ENCODE assay signal across 29 cellular contexts in the genomic region with DNA sequence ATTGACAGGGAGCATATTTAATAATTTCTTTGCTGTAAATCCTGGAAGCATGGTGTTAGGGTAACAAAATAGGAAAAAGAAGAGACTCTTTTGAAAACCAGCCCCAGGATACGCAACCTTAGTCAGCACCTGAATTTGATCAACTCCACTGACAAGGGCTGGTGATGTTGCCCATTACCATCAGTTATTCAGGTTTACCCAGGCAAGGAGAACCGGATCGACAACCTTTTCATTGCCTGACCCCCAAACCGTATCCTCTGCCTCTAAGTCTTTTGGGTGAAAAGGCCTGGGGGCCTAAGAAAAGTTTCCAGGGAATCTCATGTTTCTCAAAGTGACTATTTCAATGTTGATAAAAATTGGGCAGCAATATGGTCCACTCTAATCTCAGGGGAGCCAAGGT.
"Had no signal": no experiment of that assay in that cellular context is flagged by ENCODE, and none has a peak within 500 bp of the region (broad histone marks: within the 10 kb centered on the region; RNA-seq: fewer than 3 reads in every experiment).

No MANE protein-coding gene starts in this region.

- H3K4me3 Mint-ChIP-seq: immature natural killer cell; naive thymus-derived CD4-positive, alpha-beta T cell; nephron; neural crest cell; stimulated activated naive B cell treated with anti-CD40 and anti-IgM and Interleukin-4, amounts not matched to agents 10 μg/mL and 1 μg/mL and 100 μg/mL, for 72 hours; stimulated activated naive CD8-positive, alpha-beta T cell treated with anti-CD3 and anti-CD28 coated beads, Interleukin-15, Interleukin-2, amounts not matched to agents 100 ng/mL and 50 ng/mL, for 24 hours had no signal

- FAIRE-seq: islet of Langerhans, pancreas had no signal

- ATAC-seq: heart right ventricle; mucosa of descending colon; naive thymus-derived CD4-positive, alpha-beta T cell; pancreas; right cardiac atrium; sciatic nerve; stimulated activated naive B cell treated with anti-CD40 and anti-IgM and Interleukin-4, amounts not matched to agents 10 μg/mL and 1 μg/mL and 100 μg/mL, for 72 hours had no signal

- DNase-seq: heart right ventricle; immature natural killer cell; left ventricle myocardium inferior; midbrain; mucosa of descending colon; naive thymus-derived CD4-positive, alpha-beta T cell; nucleus accumbens; pancreas; posterior cingulate gyrus; retina; right cardiac atrium; stimulated activated CD4-positive, alpha-beta T cell treated with anti-CD3 and anti-CD28 coated beads, Interleukin-12 subunit alpha, Interleukin-12 subunit beta, amount 100 ng/mL, for 4 hours; stimulated activated CD4-positive, alpha-beta T cell treated with anti-CD3 and anti-CD28 coated beads, Interleukin-15, amount 100 ng/mL, for 24 hours; stimulated activated CD4-positive, alpha-beta T cell treated with anti-CD3 and anti-CD28 coated beads, Interleukin-2, amount 100 ng/mL, for 24 hours; stimulated activated CD4-positive, alpha-beta T cell treated with anti-CD3 and anti-CD28 coated beads, Interleukin-4, amount 100 ng/mL, for 1 hour; stimulated activated naive B cell treated with anti-CD40 and anti-IgM and Interleukin-4, amounts not matched to agents 10 μg/mL and 1 μg/mL and 100 μg/mL, for 72 hours; tibial artery; upper lobe of left lung had no signal

- H3K27me3 Mint-ChIP-seq: naive thymus-derived CD4-positive, alpha-beta T cell; stimulated activated naive B cell treated with anti-CD40 and anti-IgM and Interleukin-4, amounts not matched to agents 10 μg/mL and 1 μg/mL and 100 μg/mL, for 72 hours had no signal

- H3K4me3 ChIP-seq: heart right ventricle, hepatocyte, left ventricle myocardium inferior, lung, mucosa of descending colon, pancreas, prostate gland, skin epidermis, suprapubic skin, thoracic aorta, tibial artery, upper lobe of left lung had no signal

- H3K36me3 Mint-ChIP-seq: immature natural killer cell; stimulated activated naive B cell treated with anti-CD40 and anti-IgM and Interleukin-4, amounts not matched to agents 10 μg/mL and 1 μg/mL and 100 μg/mL, for 72 hours had no signal

- H3K27me3 ChIP-seq: heart right ventricle, hepatocyte, pancreas, suprapubic skin, tibial artery, upper lobe of left lung had no signal

- H3K27ac ChIP-seq: heart right ventricle, hepatocyte, left ventricle myocardium inferior, pancreas, prostate gland, skin epidermis, suprapubic skin, thoracic aorta, tibial artery, upper lobe of left lung had no signal

- H2AFZ ChIP-seq: hepatocyte had no signal

- H3K27ac Mint-ChIP-seq: immature natural killer cell; naive thymus-derived CD4-positive, alpha-beta T cell; nephron; stimulated activated naive B cell treated with anti-CD40 and anti-IgM and Interleukin-4, amounts not matched to agents 10 μg/mL and 1 μg/mL and 100 μg/mL, for 72 hours; stimulated activated naive CD8-positive, alpha-beta T cell treated with anti-CD3 and anti-CD28 coated beads, Interleukin-15, Interleukin-2, amounts not matched to agents 100 ng/mL and 50 ng/mL, for 24 hours had no signal

- H3K36me3 ChIP-seq: heart right ventricle, left ventricle myocardium inferior, pancreas, prostate gland, suprapubic skin, thoracic aorta, tibial artery, upper lobe of left lung had no signal

- H3K4me1 ChIP-seq: heart right ventricle, left ventricle myocardium inferior, pancreas, prostate gland, suprapubic skin, tibial artery, upper lobe of left lung had no signal

- H3K4me1 Mint-ChIP-seq: immature natural killer cell; naive thymus-derived CD4-positive, alpha-beta T cell; neural crest cell; stimulated activated naive B cell treated with anti-CD40 and anti-IgM and Interleukin-4, amounts not matched to agents 10 μg/mL and 1 μg/mL and 100 μg/mL, for 72 hours had no signal

- H3K9me3 Mint-ChIP-seq: nephron; neural crest cell; stimulated activated naive CD8-positive, alpha-beta T cell treated with anti-CD3 and anti-CD28 coated beads, Interleukin-15, Interleukin-2, amounts not matched to agents 100 ng/mL and 50 ng/mL, for 24 hours had no signal

- H3K79me2 ChIP-seq: hepatocyte had no signal

- H3K4me2 ChIP-seq: hepatocyte had no signal

- H3K9me3 ChIP-seq: left ventricle myocardium inferior, mucosa of descending colon, pancreas, prostate gland, suprapubic skin, thoracic aorta, tibial artery, upper lobe of left lung had no signal
